Comparison of ENCODE assay signal across 15 cellular contexts in the genomic region with DNA sequence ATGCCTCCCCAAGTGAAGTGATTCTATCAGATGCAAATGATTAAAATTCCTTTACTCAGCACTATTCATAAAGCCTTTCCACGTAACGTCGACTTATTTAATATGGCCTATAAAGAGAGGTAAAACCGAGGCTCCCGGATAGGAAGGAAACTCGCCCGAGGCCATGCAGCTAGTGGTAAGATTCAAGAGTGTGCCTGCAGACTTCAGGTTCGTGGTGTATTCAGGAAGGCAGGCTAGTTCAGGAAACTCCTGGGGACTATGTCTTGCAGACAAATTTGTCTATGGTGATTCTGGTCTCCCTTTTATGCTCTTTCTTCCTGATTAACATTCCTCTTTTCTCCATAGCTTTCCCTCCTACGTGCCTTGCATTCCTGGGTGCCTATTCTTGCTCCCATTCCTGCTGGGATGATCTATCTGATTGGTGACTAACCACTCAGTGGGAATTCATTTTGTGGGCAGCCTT.
DNase-seq lines count a peak whose midpoint lies in the region; ATAC-seq and TF ChIP-seq lines count a peak whose summit lies in the region.
"Had no signal": no experiment of that assay in that cellular context is flagged by ENCODE, and none has a peak within 500 bp of the region (broad histone marks: within the 10 kb centered on the region; RNA-seq: fewer than 3 reads in every experiment).

No MANE protein-coding gene starts in this region.

- no peak overlapping the region for H2BK20ac ChIP-seq in H9 (ENCODE audit: low read depth, low read length, poor library complexity, severe bottlenecking)

- H3K4me1 Mint-ChIP-seq in H9: peaks cover 35 to 40% of the 10 kb centered on the region in 2 experiments
- peaks cover 40% of the 10 kb centered on the region for H3K4me1 Mint-ChIP-seq in WTC11
- H3K4me1 Mint-ChIP-seq: immature natural killer cell had no signal

- H3K27me3 Mint-ChIP-seq in H9 (ENCODE audit: low read depth): no peaks in the 10 kb centered on the region
- no peaks in the 10 kb centered on the region; the same call in 1 of the 2 replicates for H3K27me3 Mint-ChIP-seq in WTC11 (ENCODE audit: low read depth)

- peak; percentile 92 for ATAC-seq in WTC11
- ATAC-seq in Right ventricle myocardium inferior: no peak

- CTCF ChIA-PET in WTC11 (lab: Charles Lee): interaction anchor here (2.4 kb wide), 1 partner anchor 200 kb away, joined by 12 read pairs; no protein-coding TSS in a partner anchor

- peaks cover 0 to 3% of the 10 kb centered on the region in 2 experiments; a peak in 3 of 5 replicates for H3K9me3 Mint-ChIP-seq in H9
- H3K9me3 Mint-ChIP-seq in WTC11: peaks cover 22% of the 10 kb centered on the region
- H3K9me3 Mint-ChIP-seq: activated T-cell treated with anti-CD3 and anti-CD28 coated beads, Interleukin-2, amount 50 U/mL, for 24 hours; immature natural killer cell had no signal

- H4K91ac ChIP-seq in H9 (ENCODE audit: insufficient read length, low read depth, low read length): no peak overlapping the region

- H3K14ac ChIP-seq in H9 (ENCODE audit: insufficient read depth, low read length): no peak overlapping the region

- no peaks in the 10 kb centered on the region for H3K79me1 ChIP-seq in H9 (ENCODE audit: insufficient read depth, low read depth, low read length, poor library complexity, severe bottlenecking)

- DNase-seq in A172 (ENCODE audit: low spot score) (peak; percentile 81), H9 (peak; percentile 67), WTC11 (ENCODE audit: low spot score) (peak; percentile 35), iPS DF 6.9 (ENCODE audit: low read depth, low spot score) (peak; percentile 70), NCI-H526 treated with DMSO at 0.1 percent for 48 hours (lab: John Stamatoyannopoulos, UW) (no peak), NCI-H2171 (lab: John Stamatoyannopoulos, UW) (no peak), posterior cingulate gyrus (no peak), Right ventricle myocardium inferior (ENCODE audit: missing footprints) (no peak)
- DNase-seq: activated CD4-positive, alpha-beta T cell treated with anti-CD3 and anti-CD28 coated beads for 4 hours; activated T-cell treated with anti-CD3 and anti-CD28 coated beads, Interleukin-2, amount 50 U/mL, for 24 hours; cortex of kidney; immature natural killer cell; NCI-H2081; NCI-H82; T-helper 2 cell had no signal

- H3K36me3 Mint-ChIP-seq in H9 (ENCODE audit: insufficient read depth in 1 of 3, low read depth in 3 of 3) (peaks cover 0 to 4% (median 0%) of the 10 kb centered on the region in 3 experiments; a peak in 3 of 7 replicates), WTC11 (peaks cover 11% of the 10 kb centered on the region)
- H3K36me3 Mint-ChIP-seq: immature natural killer cell had no signal

- no peaks in the 10 kb centered on the region for H3K9me3 ChIP-seq in H9 (ENCODE audit: control insufficient read depth, low read depth, low read length)
- no peaks in the 10 kb centered on the region; the same call in 1 of the 2 replicates for H3K9me3 ChIP-seq in iPS DF 6.9 (ENCODE audit: control insufficient read depth, insufficient read depth, low read length)

- H3K23ac ChIP-seq in H9 (ENCODE audit: insufficient read length, low read depth, low read length): no peak overlapping the region

- no peak overlapping the region for H3K4me3 ChIP-seq in iPS DF 6.9 (ENCODE audit: low read length)

- intact Hi-C loops in posterior cingulate gyrus (cut with DNase I) (no loop called here), Right ventricle myocardium inferior (cut with DNase I) (no loop called here)

- no peak overlapping the region for H2BK12ac ChIP-seq in H9 (ENCODE audit: insufficient read length, low read depth, low read length)

- no peaks in the 10 kb centered on the region for H4K20me1 ChIP-seq in H9 (ENCODE audit: control insufficient read depth, insufficient read depth, insufficient read length)

- H2BK5ac ChIP-seq in H9 (ENCODE audit: insufficient read length, low read length): no peak overlapping the region

- peaks cover 15% of the 10 kb centered on the region for H3K4me1 ChIP-seq in H9 (ENCODE audit: insufficient read depth, low read length)
- H3K4me1 ChIP-seq in iPS DF 6.9 (ENCODE audit: control insufficient read depth, insufficient read depth, low read length): peaks cover 1% of the 10 kb centered on the region; the same call in 1 of the 2 replicates

- no peak overlapping the region for H2AK5ac ChIP-seq in H9 (ENCODE audit: insufficient read length, low read length)

- no peak overlapping the region for H2AFZ ChIP-seq in H9 (ENCODE audit: low read length)

- H3T11ph ChIP-seq in H9 (ENCODE audit: low read length): no peak overlapping the region

- POLR2A ChIA-PET in WTC11 (lab: Charles Lee): no interaction called here

- no peak overlapping the region for H3K4me2 ChIP-seq in H9 (ENCODE audit: insufficient read depth, insufficient read length, low read length)

- no peak overlapping the region for H3K56ac ChIP-seq in H9 (ENCODE audit: insufficient read length, low read depth, low read length)

- no peak overlapping the region for H4K8ac ChIP-seq in H9 (replicated peaks; ENCODE audit: insufficient read length, low read depth, low read length)

- no peaks in the 10 kb centered on the region for H3K36me3 ChIP-seq in iPS DF 6.9 (ENCODE audit: control insufficient read depth, insufficient read depth, low read length)

- no peak overlapping the region for H3K4ac ChIP-seq in H9 (ENCODE audit: low read depth, low read length)

- no peak overlapping the region for H4K5ac ChIP-seq in H9 (ENCODE audit: insufficient read length, low read depth, low read length)

- no peaks in the 10 kb centered on the region for H3K23me2 ChIP-seq in H9 (ENCODE audit: insufficient read length, low read depth, low read length, poor library complexity, severe bottlenecking)

- no peak overlapping the region for H3K9ac ChIP-seq in H9 (ENCODE audit: extremely low read depth, insufficient read length, low read length)

- H3K18ac ChIP-seq in H9 (ENCODE audit: insufficient read length, low read depth, low read length): no peak overlapping the region

- no peaks in the 10 kb centered on the region for H3K27me3 ChIP-seq in H9 (ENCODE audit: insufficient read depth, low read length)
- H3K27me3 ChIP-seq in iPS DF 6.9 (ENCODE audit: control insufficient read depth, insufficient read depth, low read length): no peaks in the 10 kb centered on the region

- H3K27ac Mint-ChIP-seq in H9 (peak overlapping the region; percentile 82 to 95 (median 95)), WTC11 (peak overlapping the region; percentile 95)
- H3K27ac Mint-ChIP-seq: activated T-cell treated with anti-CD3 and anti-CD28 coated beads, Interleukin-2, amount 50 U/mL, for 24 hours; immature natural killer cell had no signal

- no CpG with 5 or more reads among the region's 9 CpGs for WGBS in H9 (ENCODE audit: extremely low coverage, insufficient read length, low lambda C conversion rate)
- no CpG with 5 or more reads among the region's 9 CpGs for WGBS in iPS DF 6.9 (ENCODE audit: insufficient coverage, insufficient read length)

- H3K27ac ChIP-seq in H9 (ENCODE audit: insufficient read length, low read depth, low read length): peak overlapping the region; percentile 80
- no peak overlapping the region for H3K27ac ChIP-seq in iPS DF 6.9 (ENCODE audit: low read length)

- H3K79me2 ChIP-seq in H9 (ENCODE audit: insufficient read depth, low read length): no peaks in the 10 kb centered on the region

- no peak overlapping the region for H2BK120ac ChIP-seq in H9 (ENCODE audit: low read depth, low read length, poor library complexity, severe bottlenecking)

- TF ChIP-seq CTCF in H9 (conservative IDR thresholded peaks at IDR 0.05): no peak
- no peak for TF ChIP-seq CTCF in WTC11 (IDR thresholded peaks at IDR 0.05)

- H2BK15ac ChIP-seq in H9 (ENCODE audit: low read depth, low read length): no peak overlapping the region

- H3K4me3 Mint-ChIP-seq in H9 (peak overlapping the region in 1 of 2 experiments; percentile 7; a peak in 1 of 5 replicates), WTC11 (peak overlapping the region; percentile 17)
- H3K4me3 Mint-ChIP-seq: activated T-cell treated with anti-CD3 and anti-CD28 coated beads, Interleukin-2, amount 50 U/mL, for 24 hours; immature natural killer cell had no signal

TF ChIP-seq in WTC11, 78 proteins besides CTCF, POLR2A, EP300 and RAD21:
- TF ChIP-seq TEAD4 (CRISPR knock-in tag; IDR thresholded peaks at IDR 0.05): peak; percentile 60; the same call in 1 of the 2 replicates
- TF ChIP-seq ETV6 (CRISPR knock-in tag; IDR thresholded peaks at IDR 0.05): peak; percentile 82
- peak; percentile 68 for TF ChIP-seq ZNF423 (CRISPR knock-in tag; IDR thresholded peaks at IDR 0.05)
- peak; percentile 97; the same call in 1 of the 2 replicates for TF ChIP-seq TEAD1 (CRISPR knock-in tag; IDR thresholded peaks at IDR 0.05)
- no peak for TF ChIP-seq FOXP1 (CRISPR knock-in tag; IDR thresholded peaks at IDR 0.05; ENCODE audit: borderline replicate concordance)

Comparison
In these comparisons a context has a peak if more than half of its experiments do, and no peak if none do; other contexts are left out.
1. DNase-seq: peak in A172 (single experiment), H9 (single experiment), WTC11 (single experiment) and iPS DF 6.9 (single experiment); none in NCI-H526 treated with DMSO at 0.1 percent for 48 hours (single experiment), NCI-H2171 (single experiment), posterior cingulate gyrus (0 of 10) and Right ventricle myocardium inferior (single experiment).